In the genomic region with DNA sequence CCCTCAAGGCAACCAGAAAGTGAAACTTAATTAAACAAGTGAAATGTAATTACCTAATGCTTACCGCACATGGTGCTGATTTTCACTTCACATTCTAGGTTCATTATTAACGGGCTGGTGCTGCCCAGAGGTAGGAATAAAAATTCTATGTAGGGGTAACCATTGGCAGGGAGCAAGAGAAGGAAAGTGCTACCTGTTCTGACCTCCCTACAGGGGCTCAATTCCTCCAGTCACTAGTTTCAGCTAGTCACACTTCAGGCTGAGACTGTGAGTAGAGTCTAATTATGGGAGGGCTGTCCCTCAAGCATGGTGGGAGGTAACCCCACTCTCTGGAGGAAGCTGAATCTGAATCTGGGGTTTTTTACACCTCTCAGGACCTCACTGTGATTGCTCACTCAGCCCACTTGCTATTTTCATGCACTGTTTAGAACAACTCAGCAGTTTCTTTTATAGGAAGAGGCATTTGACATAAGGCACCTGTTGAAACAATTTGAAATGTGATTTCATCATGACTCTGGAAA, we compare ENCODE assay signal across 7 cellular contexts.
DNase-seq lines count a peak whose midpoint lies in the region; ATAC-seq and TF ChIP-seq lines count a peak whose summit lies in the region.

No MANE protein-coding gene starts in this region.

- no peak for TF ChIP-seq CTCF in mucosa of descending colon (IDR thresholded peaks at IDR 0.05)

- ATAC-seq in GM19328 (IDR thresholded peaks at IDR 0.05; ENCODE audit: unreplicated experiment) (peak; percentile 91), HG03025 (IDR thresholded peaks at IDR 0.05; ENCODE audit: low FRiP score, unreplicated experiment) (peak; percentile 94), mucosa of descending colon (peak; percentile 53)
- peak; percentile 89 for ATAC-seq in activated CD8-positive, alpha-beta memory T cell treated with anti-CD3 and anti-CD28 coated beads, Interleukin-2, amount 10 ng/mL, durations not matched to agents 7 days and 5 days

- H3K4me1 ChIP-seq in mucosa of descending colon (ENCODE audit: low read depth) = peaks cover 11% of the 10 kb centered on the region

- H3K36me3 Mint-ChIP-seq in activated CD8-positive, alpha-beta memory T cell treated with anti-CD3 and anti-CD28 coated beads, Interleukin-2, amount 10 ng/mL, durations not matched to agents 7 days and 5 days = peaks cover 33% of the 10 kb centered on the region

- CTCF ChIA-PET in activated CD8-positive, alpha-beta memory T cell treated with anti-CD3 and anti-CD28 coated beads, Interleukin-2, amount 10 ng/mL, durations not matched to agents 7 days and 5 days (lab: Charles Lee) = interaction anchor here (0.9 to 2.6 kb wide), 6 partner anchors 9 to 76 kb away, joined by 3 to 10 read pairs (median 6); a partner anchor contains a TSS

- H3K36me3 ChIP-seq in mucosa of descending colon (ENCODE audit: low read depth) = no peaks in the 10 kb centered on the region

- peak overlapping the region; percentile 82 for H3K27ac Mint-ChIP-seq in activated CD8-positive, alpha-beta memory T cell treated with anti-CD3 and anti-CD28 coated beads, Interleukin-2, amount 10 ng/mL, durations not matched to agents 7 days and 5 days

- no peak overlapping the region for H3K4me3 ChIP-seq in mucosa of descending colon

- H3K4me1 Mint-ChIP-seq in activated CD8-positive, alpha-beta memory T cell treated with anti-CD3 and anti-CD28 coated beads, Interleukin-2, amount 10 ng/mL, durations not matched to agents 7 days and 5 days = peaks cover 54% of the 10 kb centered on the region

- H3K9me3 ChIP-seq in mucosa of descending colon = no peaks in the 10 kb centered on the region

- peaks cover 13% of the 10 kb centered on the region for H3K9me3 Mint-ChIP-seq in activated CD8-positive, alpha-beta memory T cell treated with anti-CD3 and anti-CD28 coated beads, Interleukin-2, amount 10 ng/mL, durations not matched to agents 7 days and 5 days (ENCODE audit: low read depth)

- H3K4me3 Mint-ChIP-seq in activated CD8-positive, alpha-beta memory T cell treated with anti-CD3 and anti-CD28 coated beads, Interleukin-2, amount 10 ng/mL, durations not matched to agents 7 days and 5 days = peak overlapping the region; percentile 40

- no peaks in the 10 kb centered on the region for H3K27me3 Mint-ChIP-seq in activated CD8-positive, alpha-beta memory T cell treated with anti-CD3 and anti-CD28 coated beads, Interleukin-2, amount 10 ng/mL, durations not matched to agents 7 days and 5 days

- peak; percentile 61 for DNase-seq in activated CD8-positive, alpha-beta memory T cell treated with anti-CD3 and anti-CD28 coated beads, Interleukin-2, amount 10 ng/mL, durations not matched to agents 7 days and 5 days
- DNase-seq in mucosa of descending colon = no peak
- no peak for DNase-seq in LoVo (ENCODE audit: low spot score)
- DNase-seq in DMS53 treated with DMSO at 0.1 percent for 48 hours (lab: John Stamatoyannopoulos, UW; ENCODE audit: unreplicated experiment) = no peak
- no peak for DNase-seq in NCI-H526 (lab: John Stamatoyannopoulos, UW)

- intact Hi-C loops in mucosa of descending colon (cut with DNase I, micrococcal nuclease) = no loop called here
